29 cellular contexts compared by ENCODE assay signal in genomic region chr15:34010921-34011320, GRCh38. TPM values are rescaled to one million over a fixed set of nuclear protein-coding genes. Genes with fewer than 3 reads are reported as not detected.
"Had no signal": no experiment of that assay in that cellular context is flagged by ENCODE, and none has a peak within 500 bp of the region (broad histone marks: within the 10 kb centered on the region; RNA-seq: fewer than 3 reads in every experiment).

No MANE protein-coding gene starts in this region.

- H3K4me1 Mint-ChIP-seq: mesothelial cell of epicardium had no signal

- H3K27ac Mint-ChIP-seq: dendritic cell treated with granulocyte-macrophage colony-stimulating factor and Interleukin-4, amounts not matched to agents 40 ng/mL and 50 ng/mL, for 4 days; effector memory CD8-positive, alpha-beta T cell; endodermal cell; mesothelial cell of epicardium had no signal

- DNase-seq: colonic mucosa; cortex of kidney; effector CD8-positive, alpha-beta T cell; effector memory CD8-positive, alpha-beta T cell; endodermal cell; erythroblast; esophagus squamous epithelium; foreskin fibroblast; foreskin melanocyte; gastrocnemius medialis; glutamatergic neuron; head of caudate nucleus; heart right ventricle; hippocampal formation; left cardiac atrium; left lung; left ventricle myocardium superior; lower lobe of right lung; mesenchymal stem cell; mucosa of descending colon had no signal

- H3K36me3 Mint-ChIP-seq: mesothelial cell of epicardium had no signal

- H3K27ac ChIP-seq: colonic mucosa, epithelial cell of prostate, esophagus squamous epithelium, gastrocnemius medialis, heart right ventricle, left lung, lower lobe of right lung had no signal

- H3K36me3 ChIP-seq: colonic mucosa, esophagus squamous epithelium, gastrocnemius medialis, heart right ventricle, left lung, lower lobe of right lung had no signal

- H3K9me3 ChIP-seq: colonic mucosa, esophagus squamous epithelium, gastrocnemius medialis, heart right ventricle, left lung, lower lobe of right lung, mucosa of descending colon had no signal

- H3K27me3 ChIP-seq: colonic mucosa, esophagus squamous epithelium, gastrocnemius medialis, heart right ventricle, left lung had no signal

- ATAC-seq: effector memory CD8-positive, alpha-beta T cell; esophagus mucosa; gastrocnemius medialis; heart right ventricle; left cardiac atrium; left lung; left ventricle myocardium superior; lower lobe of right lung; mucosa of descending colon had no signal

- H3K4me3 ChIP-seq: colonic mucosa, esophagus squamous epithelium, gastrocnemius medialis, heart right ventricle, left lung, lower lobe of right lung, mucosa of descending colon had no signal

- H3K27me3 Mint-ChIP-seq: dendritic cell treated with granulocyte-macrophage colony-stimulating factor and Interleukin-4, amounts not matched to agents 40 ng/mL and 50 ng/mL, for 4 days; effector memory CD8-positive, alpha-beta T cell had no signal

- H3K4me3 Mint-ChIP-seq: dendritic cell treated with granulocyte-macrophage colony-stimulating factor and Interleukin-4, amounts not matched to agents 40 ng/mL and 50 ng/mL, for 4 days; effector memory CD8-positive, alpha-beta T cell; endodermal cell; mesothelial cell of epicardium had no signal

- H3K9me3 Mint-ChIP-seq: dendritic cell treated with granulocyte-macrophage colony-stimulating factor and Interleukin-4, amounts not matched to agents 40 ng/mL and 50 ng/mL, for 4 days; effector memory CD8-positive, alpha-beta T cell; endodermal cell; mesothelial cell of epicardium had no signal

- H3K4me1 ChIP-seq: colonic mucosa, esophagus squamous epithelium, heart right ventricle, left lung, lower lobe of right lung had no signal

RNA-seq across cellular contexts. Expression of gene CHRM5, which starts 42.6 kb away (rescaled TPM):
- total RNA-seq: chondrocyte, colonic mucosa, endodermal cell, esophagus mucosa, esophagus squamous epithelium, gastrocnemius medialis, glomerular endothelial cell, heart right ventricle, kidney epithelial cell, left cardiac atrium, left lung, left ventricle myocardium superior, lower leg skin, lower lobe of right lung, mesenteric fat pad, mucosa of descending colon had no signal
- polyA plus RNA-seq: heart right ventricle had no signal
